ENCODE assay signal across 13 cellular contexts in the genomic region with DNA sequence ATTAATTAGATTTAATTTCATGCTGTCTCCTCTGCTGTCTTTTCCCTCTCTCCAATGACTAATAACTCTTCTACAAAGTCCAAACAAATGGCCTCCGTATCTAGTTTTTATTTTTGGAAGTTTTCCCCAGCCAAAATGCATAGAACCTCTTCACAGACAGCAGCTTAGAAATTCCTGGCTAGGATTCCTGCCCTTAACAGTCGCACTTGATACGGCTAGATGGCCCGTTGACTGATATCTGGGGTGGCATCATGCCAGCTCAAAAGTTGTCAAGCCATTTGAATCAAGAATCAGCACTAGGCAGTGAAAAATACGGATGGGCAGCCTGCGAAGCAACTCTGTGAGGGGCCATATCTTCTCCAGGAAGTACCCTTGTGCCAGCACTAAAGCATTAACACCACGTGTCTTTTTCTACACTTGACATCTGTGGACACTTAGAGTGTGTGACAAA. TPM values are rescaled to one million over a fixed set of nuclear protein-coding genes. Genes with fewer than 3 reads are reported as not detected.
A peak's percentile ranks its signal among the peaks of the same experiment; 100 is the strongest.
DNase-seq lines count a peak whose midpoint lies in the region; ATAC-seq, FAIRE-seq and TF ChIP-seq lines count a peak whose summit lies in the region.
"Had no signal": no experiment of that assay in that cellular context is flagged by ENCODE, and none has a peak within 500 bp of the region (broad histone marks: within the 10 kb centered on the region; RNA-seq: fewer than 3 reads in every experiment).

No MANE protein-coding gene starts in this region.

- H3K4me3 Mint-ChIP-seq in activated CD4-positive, alpha-beta T cell treated with anti-CD3 and anti-CD28 coated beads for 36 hours: no peak overlapping the region
- H3K4me3 Mint-ChIP-seq: activated CD8-positive, alpha-beta memory T cell treated with anti-CD3 and anti-CD28 coated beads, Interleukin-2, amount 10 ng/mL, durations not matched to agents 7 days and 5 days had no signal

- no peaks in the 10 kb centered on the region for H3K36me3 Mint-ChIP-seq in activated CD4-positive, alpha-beta T cell treated with anti-CD3 and anti-CD28 coated beads for 36 hours (ENCODE audit: low read depth)
- H3K36me3 Mint-ChIP-seq: activated CD8-positive, alpha-beta memory T cell treated with anti-CD3 and anti-CD28 coated beads, Interleukin-2, amount 10 ng/mL, durations not matched to agents 7 days and 5 days had no signal

- H3K9me3 Mint-ChIP-seq in activated CD4-positive, alpha-beta T cell treated with anti-CD3 and anti-CD28 coated beads for 36 hours (ENCODE audit: low read depth): no peaks in the 10 kb centered on the region

- WGBS in SK-N-SH (ENCODE audit: low lambda C conversion rate): 68% methylated on average over 7 of the region's 7 CpGs

- H3K4me3 ChIP-seq in SK-N-SH (ENCODE audit: low read depth in 2 of 2, low read length in 1 of 2) (no peak overlapping the region), thoracic aorta (peak overlapping the region; percentile 16)
- H3K4me3 ChIP-seq: lower lobe of right lung had no signal

- DNase-seq in NCI-H345 (lab: John Stamatoyannopoulos, UW) (peak; percentile 54), NCI-H345 treated with DMSO at 0.1 percent for 48 hours (lab: John Stamatoyannopoulos, UW; ENCODE audit: unreplicated experiment) (no peak), SK-N-SH (no peak), left ventricle myocardium superior (peak; percentile 28), thoracic aorta (ENCODE audit: low spot score) (no peak), ecto neural progenitor cell (ENCODE audit: low spot score) (no peak), H54 (ENCODE audit: insufficient read length, low spot score) (no peak)
- no peak for DNase-seq in activated CD4-positive, alpha-beta T cell treated with anti-CD3 and anti-CD28 coated beads for 36 hours
- DNase-seq: activated CD8-positive, alpha-beta memory T cell treated with anti-CD3 and anti-CD28 coated beads, Interleukin-2, amount 10 ng/mL, durations not matched to agents 7 days and 5 days; activated naive CD4-positive, alpha-beta T cell treated with anti-CD3 and anti-CD28 coated beads, Interleukin-2, amount 50 U/mL, for 16 hours; lower lobe of right lung; stimulated activated CD4-positive, alpha-beta T cell treated with anti-CD3 and anti-CD28 coated beads, Interleukin-15, amount 100 ng/mL, for 24 hours had no signal

- no peaks in the 10 kb centered on the region for H3F3A ChIP-seq in SK-N-SH (replicated peaks; ENCODE audit: insufficient read depth)

- no peak for TF ChIP-seq RAD21 in SK-N-SH (IDR thresholded peaks at IDR 0.05; ENCODE audit: low read length)

- TF ChIP-seq CTCF in SK-N-SH (IDR thresholded peaks at IDR 0.05) (no peak), thoracic aorta (IDR thresholded peaks at IDR 0.05) (no peak)

- POLR2A ChIA-PET in SK-N-SH (lab: Yijun Ruan, JAX): interaction anchor here (0.7 kb wide), 1 partner anchor 1327 kb away, joined by 3 read pairs; no protein-coding TSS in a partner anchor
- POLR2A ChIA-PET in activated CD4-positive, alpha-beta T cell treated with anti-CD3 and anti-CD28 coated beads for 36 hours (lab: Charles Lee): no interaction called here

- TF ChIP-seq EP300 in SK-N-SH (IDR thresholded peaks at IDR 0.05; ENCODE audit: borderline replicate concordance in 1 of 2, low read depth in 1 of 2, low read length in 1 of 2): no peak

- H3K9me3 ChIP-seq in SK-N-SH (no peaks in the 10 kb centered on the region), thoracic aorta (no peaks in the 10 kb centered on the region)
- H3K9me3 ChIP-seq: lower lobe of right lung had no signal

- H3K27me3 Mint-ChIP-seq in activated CD4-positive, alpha-beta T cell treated with anti-CD3 and anti-CD28 coated beads for 36 hours: peaks cover 27% of the 10 kb centered on the region

- H3K4me1 Mint-ChIP-seq in activated CD4-positive, alpha-beta T cell treated with anti-CD3 and anti-CD28 coated beads for 36 hours: no peaks in the 10 kb centered on the region

- intact Hi-C loops in left ventricle myocardium superior (cut with micrococcal nuclease): no loop called here
- intact Hi-C loops in activated CD4-positive, alpha-beta T cell treated with anti-CD3 and anti-CD28 coated beads for 36 hours (cut with DNase I, micrococcal nuclease): no loop called here

- no peak overlapping the region for H3K27ac Mint-ChIP-seq in activated CD4-positive, alpha-beta T cell treated with anti-CD3 and anti-CD28 coated beads for 36 hours
- H3K27ac Mint-ChIP-seq: activated CD8-positive, alpha-beta memory T cell treated with anti-CD3 and anti-CD28 coated beads, Interleukin-2, amount 10 ng/mL, durations not matched to agents 7 days and 5 days had no signal

- peak overlapping the region; percentile 36; the same call in 1 of the 2 replicates for H3K4me2 ChIP-seq in SK-N-SH

- H3K27me3 ChIP-seq in SK-N-SH (ENCODE audit: insufficient read depth) (no peaks in the 10 kb centered on the region), thoracic aorta (replicated peaks; ENCODE audit: insufficient read depth) (no peaks in the 10 kb centered on the region)

- CTCF ChIA-PET in SK-N-SH (lab: Yijun Ruan, JAX): no interaction called here
- CTCF ChIA-PET in activated CD4-positive, alpha-beta T cell treated with anti-CD3 and anti-CD28 coated beads for 36 hours (lab: Charles Lee): interaction anchor here (0.6 kb wide), 1 partner anchor 259 kb away, joined by 3 read pairs; no protein-coding TSS in a partner anchor

- no peaks in the 10 kb centered on the region for H3K79me2 ChIP-seq in SK-N-SH (ENCODE audit: insufficient read depth)

- no peak overlapping the region for H2AFZ ChIP-seq in SK-N-SH (ENCODE audit: low read depth)

- H3K36me3 ChIP-seq in SK-N-SH (replicated peaks in 1 of 2; ENCODE audit: control insufficient read depth in 1 of 2, insufficient read depth in 2 of 2, low read length in 1 of 2) (no peaks in the 10 kb centered on the region), thoracic aorta (no peaks in the 10 kb centered on the region)
- H3K36me3 ChIP-seq: lower lobe of right lung had no signal

- H4K20me1 ChIP-seq in SK-N-SH (ENCODE audit: insufficient read depth): no peaks in the 10 kb centered on the region

- FAIRE-seq in H54 (lab: Jason Lieb, UNC): no peak
- FAIRE-seq: D721Med had no signal

- no peak overlapping the region for H3K9ac ChIP-seq in SK-N-SH

- H3K27ac ChIP-seq in SK-N-SH (ENCODE audit: low read depth in 2 of 2, low read length in 1 of 2) (peak overlapping the region in 1 of 2 experiments; percentile 3; a peak in 1 of 4 replicates), thoracic aorta (no peak overlapping the region)
- H3K27ac ChIP-seq: lower lobe of right lung had no signal

- H3K4me1 ChIP-seq in SK-N-SH (ENCODE audit: control insufficient read depth in 1 of 2, insufficient read depth in 2 of 2, low read depth in 1 of 2, low read length in 1 of 2): peaks cover 0 to 16% of the 10 kb centered on the region in 2 experiments; a peak in 2 of 4 replicates
- H3K4me1 ChIP-seq in thoracic aorta (ENCODE audit: control insufficient read depth in 1 of 2, low read depth in 2 of 2): peaks cover 6 to 11% of the 10 kb centered on the region in 2 donors

- ATAC-seq in left ventricle myocardium superior (peak; percentile 76), thoracic aorta (ENCODE audit: insufficient number of reproducible peaks, low FRiP score, low read depth) (no peak)
- no peak for ATAC-seq in activated CD4-positive, alpha-beta T cell treated with anti-CD3 and anti-CD28 coated beads for 36 hours
- ATAC-seq: activated CD8-positive, alpha-beta memory T cell treated with anti-CD3 and anti-CD28 coated beads, Interleukin-2, amount 10 ng/mL, durations not matched to agents 7 days and 5 days; lower lobe of right lung had no signal

- no peak for TF ChIP-seq POLR2A in H54 (IDR thresholded peaks at IDR 0.05; ENCODE audit: low read depth, low read length)

- no peaks in the 10 kb centered on the region for H3K9me2 ChIP-seq in SK-N-SH

TF ChIP-seq in SK-N-SH, 30 proteins besides CTCF, POLR2A, EP300 and RAD21:
- TF ChIP-seq TCF12 (IDR thresholded peaks at IDR 0.05) (no peak), PBX3 (IDR thresholded peaks at IDR 0.05) (peak; percentile 36; the same call in 1 of the 2 replicates)

RNA-seq across cellular contexts. Expression of gene KRR1, which starts 39.0 kb away (rescaled TPM):
- 13.8 and 16.1 TPM in 2 replicates for polyA plus RNA-seq in SK-N-SH (2012; rRNA removed)
- 19.3 and 30.3 TPM in 2 replicates for polyA plus RNA-seq in SK-N-SH (2012; cell fraction: cytosol; rRNA removed)
- 8.8 and 19.2 TPM in 2 replicates for polyA plus RNA-seq in SK-N-SH (2012; cell fraction: nucleus; rRNA removed)
- 29.7 TPM for total RNA-seq in left ventricle myocardium superior
- 10 to 100 TPM; 30.6 to 46.8 TPM for total RNA-seq in thoracic aorta
- total RNA-seq in activated CD4-positive, alpha-beta T cell treated with anti-CD3 and anti-CD28 coated beads for 36 hours: 100 to 1,000 TPM; 122 to 147 TPM

Comparison
In these comparisons a context has a peak if more than half of its experiments do, and no peak if none do; other contexts are left out.
1. DNase-seq: peak in NCI-H345 (single experiment) and left ventricle myocardium superior (single experiment); none in NCI-H345 treated with DMSO at 0.1 percent for 48 hours (single experiment), SK-N-SH (single experiment), thoracic aorta (single experiment), activated CD4-positive, alpha-beta T cell treated with anti-CD3 and anti-CD28 coated beads for 36 hours (single experiment), ecto neural progenitor cell (single experiment) and H54 (single experiment).